In the genomic region with DNA sequence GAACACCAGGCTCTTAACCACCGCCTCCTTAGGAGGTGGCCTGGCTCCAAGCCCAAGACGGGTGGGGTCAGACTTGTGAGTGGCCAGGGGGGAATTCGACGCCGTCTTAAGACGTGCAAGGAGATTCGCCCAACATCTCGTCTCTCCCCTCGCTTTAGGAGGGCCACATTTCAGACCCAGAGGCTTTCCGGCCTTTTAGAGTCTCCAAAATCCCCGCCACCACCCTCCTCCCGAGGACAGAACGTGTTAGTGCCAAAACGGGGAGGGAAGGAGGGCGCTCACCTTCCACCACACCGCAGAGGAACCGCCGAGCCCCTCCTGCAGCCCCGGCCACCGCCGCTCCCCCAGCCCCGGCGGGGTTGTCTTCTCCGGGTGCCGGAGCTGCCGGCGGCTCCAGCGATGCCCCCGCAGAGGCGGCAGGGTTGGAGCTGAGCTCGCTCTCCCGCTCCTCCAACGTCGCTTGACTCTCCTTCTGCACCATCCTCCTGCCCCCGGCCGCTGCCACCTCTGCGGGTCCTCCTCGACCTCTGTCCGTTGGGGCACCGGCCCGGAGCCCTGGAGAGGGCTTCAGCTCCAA, we compare ENCODE assay signal across 8 cellular contexts. TPM values are rescaled to one million over a fixed set of nuclear protein-coding genes. Genes with fewer than 3 reads are reported as not detected.
DNase-seq lines count a peak whose midpoint lies in the region; ATAC-seq and TF ChIP-seq lines count a peak whose summit lies in the region.

No MANE protein-coding gene starts in this region.

- H3K27me3 Mint-ChIP-seq in Calu3 (ENCODE audit: unreplicated experiment), result no peaks in the 10 kb centered on the region
- H3K27me3 Mint-ChIP-seq in osteocyte (ENCODE audit: unreplicated experiment), result no peaks in the 10 kb centered on the region

- peak overlapping the region; percentile 4 for H3K27ac ChIP-seq in adipose tissue (ENCODE audit: low read depth, low read length)

- intact Hi-C loops in Calu3 (cut with micrococcal nuclease; ENCODE audit: unreplicated experiment), result no loop called here
- intact Hi-C loops in Right ventricle myocardium superior (cut with DNase I), result no loop called here

- TF ChIP-seq CTCF in Calu3 (IDR thresholded peaks at IDR 0.05; ENCODE audit: unreplicated experiment) (no peak), osteocyte (IDR thresholded peaks at IDR 0.05) (no peak)

- 0 to 1% (median 1%) methylated on average over 37 to 41 of the region's 41 CpGs for WGBS in adipose tissue, 3 donors

- H3K27ac Mint-ChIP-seq in Calu3 (ENCODE audit: unreplicated experiment), result peak overlapping the region; percentile 89
- peak overlapping the region; percentile 99 for H3K27ac Mint-ChIP-seq in osteocyte (ENCODE audit: unreplicated experiment)

- H3K36me3 Mint-ChIP-seq in Calu3 (ENCODE audit: insufficient read depth, unreplicated experiment) (peaks cover 56% of the 10 kb centered on the region), osteocyte (ENCODE audit: unreplicated experiment) (peaks cover 13% of the 10 kb centered on the region)

- DNase-seq in Calu3 (peak; percentile 78), NOMO-1 (lab: John Stamatoyannopoulos, UW; ENCODE audit: unreplicated experiment in 2 of 2) (peak; percentile 29 to 38), Right ventricle myocardium superior (peak; percentile 95), osteocyte (ENCODE audit: extremely low spot score, unreplicated experiment) (peak; percentile 89), NCI-H2196 treated with DMSO at 0.1 percent for 48 hours (lab: John Stamatoyannopoulos, UW; ENCODE audit: unreplicated experiment) (no peak)

- no peaks in the 10 kb centered on the region for H3K9me3 Mint-ChIP-seq in Calu3 (ENCODE audit: low read depth, unreplicated experiment)
- H3K9me3 Mint-ChIP-seq in osteocyte (ENCODE audit: unreplicated experiment), result no peaks in the 10 kb centered on the region

- BruUV-seq in Calu3 (replicated peaks; lab: Mats Ljungman, UMichigan), result TSS peak; percentile 65

- peak overlapping the region; percentile 90 for H3K4me3 Mint-ChIP-seq in Calu3 (ENCODE audit: low read depth, unreplicated experiment)
- H3K4me3 Mint-ChIP-seq in osteocyte (ENCODE audit: unreplicated experiment), result peak overlapping the region; percentile 93

- CTCF ChIA-PET in Calu3 (lab: Charles Lee), result interaction anchor here (1.1 to 2.2 kb wide), 3 partner anchors 23 to 36 kb away, joined by 4 to 22 read pairs (median 4); no protein-coding TSS in a partner anchor

- ATAC-seq in GM21723 (IDR thresholded peaks at IDR 0.05; ENCODE audit: unreplicated experiment) (peak; percentile 15), Right ventricle myocardium superior (ENCODE audit: poor library complexity) (peak; percentile 49), GM18519 (IDR thresholded peaks at IDR 0.05; ENCODE audit: low FRiP score, unreplicated experiment) (no peak)

- H3K4me1 Mint-ChIP-seq in Calu3 (ENCODE audit: low read depth, unreplicated experiment), result peaks cover 7% of the 10 kb centered on the region
- peaks cover 39% of the 10 kb centered on the region for H3K4me1 Mint-ChIP-seq in osteocyte (ENCODE audit: unreplicated experiment)

RNA-seq across cellular contexts. Expression of gene OGA, which starts 0.6 kb away (rescaled TPM):
- total RNA-seq in Calu3 (2022), result 59.0 and 63.3 TPM in 2 replicates
- 10 to 100 TPM; 24.6 to 47.9 (median 47.6) TPM for polyA plus RNA-seq in adipose tissue
- total RNA-seq in Right ventricle myocardium superior, result 84.4 TPM
- 113 and 127 TPM in 2 replicates for total RNA-seq in osteocyte

RNA-seq across cellular contexts. Expression of gene KCNIP2, which starts 26.0 kb away (rescaled TPM):
- total RNA-seq in Calu3 (2022), result 3.3 and 4.8 TPM in 2 replicates
- 100 to 1,000 TPM in 1 of 3 donors, 10 to 100 TPM in 2; 12.0 to 219 (median 42.7) TPM for polyA plus RNA-seq in adipose tissue
- total RNA-seq in Right ventricle myocardium superior, result 516 TPM
- total RNA-seq in osteocyte, result 3.2 and 3.5 TPM in 2 replicates

RNA-seq across cellular contexts. Expression of gene NPM3, which starts 34.4 kb away (rescaled TPM):
- total RNA-seq in Calu3 (2022) (51.1 and 51.5 TPM in 2 replicates), Right ventricle myocardium superior (5.8 TPM), osteocyte (35.6 and 42.6 TPM in 2 replicates)
- 10 to 100 TPM; 18.1 to 38.1 (median 26.5) TPM for polyA plus RNA-seq in adipose tissue

RNA-seq across cellular contexts. Expression of gene FGF8, which starts 41.7 kb away (rescaled TPM):
- total RNA-seq in Calu3 (2022) (not detected in 2 replicates), Right ventricle myocardium superior (not detected), osteocyte (not detected in 2 replicates)
- under 1 TPM in 1 of 3 donors, not detected in 2; 0.36 TPM for polyA plus RNA-seq in adipose tissue

Comparison
In these comparisons a context has a peak if more than half of its experiments do, and no peak if none do; other contexts are left out.
1. RNA of gene KCNIP2, which starts 26.0 kb away (total RNA-seq): 516 TPM in Right ventricle myocardium superior (single experiment); 3.3 to 4.8 TPM in Calu3 and 3.2 to 3.5 TPM in osteocyte; every median in the first group is over 10 times any median in the second.